ENCODE assay signal across 29 cellular contexts in genomic region chr9:15278839-15279238, GRCh38.
"Had no signal": no experiment of that assay in that cellular context is flagged by ENCODE, and none has a peak within 500 bp of the region (broad histone marks: within the 10 kb centered on the region; RNA-seq: fewer than 3 reads in every experiment).

No MANE protein-coding gene starts in this region.

- H3K9me3 Mint-ChIP-seq: activated naive CD8-positive, alpha-beta T cell treated with anti-CD3 and anti-CD28 coated beads, Interleukin-2, amount 10 ng/mL, durations not matched to agents 7 days and 5 days; brain; neural progenitor cell had no signal

- FAIRE-seq: keratinocyte, TTC549 had no signal

- H3K36me3 Mint-ChIP-seq: brain, neural progenitor cell had no signal

- H3K4me3 Mint-ChIP-seq: activated naive CD8-positive, alpha-beta T cell treated with anti-CD3 and anti-CD28 coated beads, Interleukin-2, amount 10 ng/mL, durations not matched to agents 7 days and 5 days; brain; neural progenitor cell had no signal

- H3K27ac Mint-ChIP-seq: activated naive CD8-positive, alpha-beta T cell treated with anti-CD3 and anti-CD28 coated beads, Interleukin-2, amount 10 ng/mL, durations not matched to agents 7 days and 5 days; neural progenitor cell had no signal

- H3K4me3 ChIP-seq: ascending aorta, cardiac muscle cell, colonic mucosa, gastrocnemius medialis, mucosa of descending colon, neural progenitor cell, testis, transverse colon had no signal

- H3K27me3 ChIP-seq: ascending aorta, cardiac muscle cell, colonic mucosa, gastrocnemius medialis, neural progenitor cell, testis, transverse colon had no signal

- H3K4me1 ChIP-seq: testis had no signal

- H3K27ac ChIP-seq: ascending aorta, cardiac muscle cell, colonic mucosa, gastrocnemius medialis, neural progenitor cell, testis, WERI-Rb-1 had no signal

- ATAC-seq: activated CD4-positive, CD25-positive, alpha-beta regulatory T cell treated with anti-CD3 and anti-CD28 coated beads, Interleukin-2, amount 50 U/mL, for 24 hours; gastrocnemius medialis; left cardiac atrium; left ventricle myocardium superior; mucosa of descending colon; right cardiac atrium; stimulated activated naive CD8-positive, alpha-beta T cell treated with anti-CD3 and anti-CD28 coated beads, Interleukin-15, Interleukin-2, amounts not matched to agents 100 U/mL and 50 U/mL, for 24 hours had no signal

- H3K9me3 ChIP-seq: ascending aorta, colonic mucosa, gastrocnemius medialis, mucosa of descending colon, testis, transverse colon had no signal

- H3K36me3 ChIP-seq: ascending aorta, cardiac muscle cell, colonic mucosa, gastrocnemius medialis, neural progenitor cell, transverse colon, WERI-Rb-1 had no signal

- H3K27me3 Mint-ChIP-seq: activated naive CD8-positive, alpha-beta T cell treated with anti-CD3 and anti-CD28 coated beads, Interleukin-2, amount 10 ng/mL, durations not matched to agents 7 days and 5 days; brain had no signal

- DNase-seq: activated CD4-positive, alpha-beta T cell treated with anti-CD3 and anti-CD28 coated beads for 48 hours; activated CD4-positive, alpha-beta T cell treated with anti-CD3 and anti-CD28 coated beads, Interleukin-2, amount 50 U/mL, for 48 hours; activated CD8-positive, alpha-beta memory T cell treated with anti-CD3 and anti-CD28 coated beads for 24 hours; activated naive CD4-positive, alpha-beta T cell treated with Interleukin-2 at 50 U/mL for 16 hours; activated naive CD8-positive, alpha-beta T cell treated with anti-CD3 and anti-CD28 coated beads, Interleukin-2, amount 10 ng/mL, durations not matched to agents 7 days and 5 days; cerebellar nuclear complex; colonic mucosa; effector CD8-positive, alpha-beta T cell; erythroblast; gastrocnemius medialis; glutamatergic neuron; left cardiac atrium; left ventricle myocardium superior; mucosa of descending colon; occipital lobe; right cardiac atrium; stimulated activated CD4-positive, alpha-beta T cell treated with anti-CD3 and anti-CD28 coated beads, Interleukin-2, amount 100 ng/mL, for 48 hours; stimulated activated naive CD8-positive, alpha-beta T cell treated with anti-CD3 and anti-CD28 coated beads, Interleukin-15, Interleukin-2, amounts not matched to agents 100 U/mL and 50 U/mL, for 24 hours; T-helper 9 cell; testis; transverse colon; WERI-Rb-1 had no signal
